24 cellular contexts compared by ENCODE assay signal in genomic region chr10:7195118-7195517, GRCh38.
DNase-seq lines count a peak whose midpoint lies in the region; ATAC-seq and TF ChIP-seq lines count a peak whose summit lies in the region.
"Had no signal": no experiment of that assay in that cellular context is flagged by ENCODE, and none has a peak within 500 bp of the region (broad histone marks: within the 10 kb centered on the region; RNA-seq: fewer than 3 reads in every experiment).

No MANE protein-coding gene starts in this region.

- intact Hi-C loops in CD4-positive, alpha-beta T cell (cut with DNase I, micrococcal nuclease): no loop called here

- peaks cover 4% of the 10 kb centered on the region for H3K36me3 ChIP-seq in effector memory CD4-positive, alpha-beta T cell (ENCODE audit: control insufficient read depth, insufficient read depth, low read length)

- CTCF ChIA-PET in CD4-positive, alpha-beta T cell (lab: Charles Lee): no interaction called here

- no peak overlapping the region for H3K27ac ChIP-seq in CD4-positive, alpha-beta T cell (ENCODE audit: low read depth, low read length)
- H3K27ac ChIP-seq in effector memory CD4-positive, alpha-beta T cell (ENCODE audit: insufficient read depth, low read length, poor library complexity, severe bottlenecking): no peak overlapping the region
- H3K27ac ChIP-seq: GM23248, PC-9 had no signal

- H3K4me3 ChIP-seq in effector memory CD4-positive, alpha-beta T cell (ENCODE audit: insufficient read depth, low read depth, low read length, poor library complexity, severe bottlenecking): no peak overlapping the region
- H3K4me3 ChIP-seq: GM12878, GM23248, HAP-1, PC-9 had no signal

- peaks cover 71% of the 10 kb centered on the region for H3K36me3 Mint-ChIP-seq in CD4-positive, alpha-beta T cell (ENCODE audit: low read depth)
- peaks cover 34% of the 10 kb centered on the region for H3K36me3 Mint-ChIP-seq in central memory CD8-positive, alpha-beta T cell (ENCODE audit: insufficient read depth)
- no peaks in the 10 kb centered on the region for H3K36me3 Mint-ChIP-seq in mesothelial cell of epicardium

- TF ChIP-seq CTCF in CD4-positive, alpha-beta T cell (IDR thresholded peaks at IDR 0.05): no peak
- TF ChIP-seq CTCF in mesothelial cell of epicardium (IDR thresholded peaks at IDR 0.05; ENCODE audit: unreplicated experiment): no peak

- peaks cover 76% of the 10 kb centered on the region for H3K4me1 Mint-ChIP-seq in CD4-positive, alpha-beta T cell (ENCODE audit: low read depth)
- peaks cover 50% of the 10 kb centered on the region for H3K4me1 Mint-ChIP-seq in central memory CD8-positive, alpha-beta T cell
- no peaks in the 10 kb centered on the region for H3K4me1 Mint-ChIP-seq in mesothelial cell of epicardium

- peak; percentile 13 for DNase-seq in activated CD8-positive, alpha-beta memory T cell treated with anti-CD3 and anti-CD28 coated beads, Interleukin-2, amount 50 U/mL, for 48 hours
- DNase-seq in activated CD8-positive, alpha-beta memory T cell treated with anti-CD3 and anti-CD28 coated beads, Interleukin-2, amount 50 U/mL, for 4 hours: no peak
- no peak for DNase-seq in CD4-positive, alpha-beta T cell
- peak; percentile 4 for DNase-seq in MV-4-11 (lab: John Stamatoyannopoulos, UW)
- DNase-seq in central memory CD8-positive, alpha-beta T cell (ENCODE audit: low spot score in 2 of 2): no peak
- DNase-seq in retina: no peak
- no peak for DNase-seq in mesothelial cell of epicardium (ENCODE audit: low spot score in 2 of 2, unreplicated experiment in 2 of 2)
- no peak for DNase-seq in effector memory CD4-positive, alpha-beta T cell
- DNase-seq: BE2C, COR-L47, DMS79, GM23248, KG1, NCI-H1105, NCI-H146, NCI-H2029, NCI-H226, NCI-H510A treated with DMSO at 0.1 percent for 48 hours, NCI-H748 treated with DMSO at 0.1 percent for 48 hours, PC-9, RPMI8226, SHP77 had no signal

- ATAC-seq in CD4-positive, alpha-beta T cell (ENCODE audit: poor library complexity): no peak
- ATAC-seq in central memory CD8-positive, alpha-beta T cell (replicated peaks; ENCODE audit: extremely low read depth, poor library complexity, severe bottlenecking): no peak
- ATAC-seq: GM12878 had no signal

- peak overlapping the region; percentile 31 for H3K4me3 Mint-ChIP-seq in CD4-positive, alpha-beta T cell
- H3K4me3 Mint-ChIP-seq in central memory CD8-positive, alpha-beta T cell: no peak overlapping the region
- no peak overlapping the region for H3K4me3 Mint-ChIP-seq in mesothelial cell of epicardium

- H3K9me3 Mint-ChIP-seq in CD4-positive, alpha-beta T cell: no peaks in the 10 kb centered on the region
- H3K9me3 Mint-ChIP-seq in central memory CD8-positive, alpha-beta T cell: no peaks in the 10 kb centered on the region
- peaks cover 12% of the 10 kb centered on the region for H3K9me3 Mint-ChIP-seq in mesothelial cell of epicardium

- POLR2A ChIA-PET in CD4-positive, alpha-beta T cell (lab: Charles Lee): no interaction called here

- H3K27ac Mint-ChIP-seq in CD4-positive, alpha-beta T cell: peak overlapping the region; percentile 95
- H3K27ac Mint-ChIP-seq in central memory CD8-positive, alpha-beta T cell (ENCODE audit: low read depth): peak overlapping the region; percentile 14
- no peak overlapping the region for H3K27ac Mint-ChIP-seq in mesothelial cell of epicardium

- peaks cover 21% of the 10 kb centered on the region for H3K4me1 ChIP-seq in effector memory CD4-positive, alpha-beta T cell (ENCODE audit: control insufficient read depth, insufficient read depth, low read length, poor library complexity, severe bottlenecking)
- H3K4me1 ChIP-seq: BE2C had no signal

- H3K9me3 ChIP-seq in CD4-positive, alpha-beta T cell (ENCODE audit: control insufficient read depth, low read length): no peaks in the 10 kb centered on the region
- no peaks in the 10 kb centered on the region for H3K9me3 ChIP-seq in effector memory CD4-positive, alpha-beta T cell (ENCODE audit: control insufficient read depth, low read length)
- H3K9me3 ChIP-seq: BE2C, HAP-1 had no signal

- H3K27me3 Mint-ChIP-seq in CD4-positive, alpha-beta T cell: no peaks in the 10 kb centered on the region
- no peaks in the 10 kb centered on the region for H3K27me3 Mint-ChIP-seq in central memory CD8-positive, alpha-beta T cell
- peaks cover 5% of the 10 kb centered on the region for H3K27me3 Mint-ChIP-seq in mesothelial cell of epicardium (ENCODE audit: low read depth)

- H3K27me3 ChIP-seq in CD4-positive, alpha-beta T cell (ENCODE audit: control insufficient read depth, insufficient read depth, low read length): no peaks in the 10 kb centered on the region
- no peaks in the 10 kb centered on the region for H3K27me3 ChIP-seq in effector memory CD4-positive, alpha-beta T cell (replicated peaks; ENCODE audit: control insufficient read depth, insufficient read depth, low read length, poor library complexity, severe bottlenecking)
- H3K27me3 ChIP-seq: BE2C had no signal

Comparison
In these comparisons a context has a peak if more than half of its experiments do, and no peak if none do; other contexts are left out.
1. DNase-seq: peak in activated CD8-positive, alpha-beta memory T cell treated with anti-CD3 and anti-CD28 coated beads, Interleukin-2, amount 50 U/mL, for 48 hours (single experiment) and MV-4-11 (single experiment); none in activated CD8-positive, alpha-beta memory T cell treated with anti-CD3 and anti-CD28 coated beads, Interleukin-2, amount 50 U/mL, for 4 hours (single experiment), CD4-positive, alpha-beta T cell (0 of 10), central memory CD8-positive, alpha-beta T cell (0 of 2), retina (single experiment), mesothelial cell of epicardium (0 of 2) and effector memory CD4-positive, alpha-beta T cell (0 of 3).